8 cellular contexts compared by ENCODE assay signal in the genomic region with DNA sequence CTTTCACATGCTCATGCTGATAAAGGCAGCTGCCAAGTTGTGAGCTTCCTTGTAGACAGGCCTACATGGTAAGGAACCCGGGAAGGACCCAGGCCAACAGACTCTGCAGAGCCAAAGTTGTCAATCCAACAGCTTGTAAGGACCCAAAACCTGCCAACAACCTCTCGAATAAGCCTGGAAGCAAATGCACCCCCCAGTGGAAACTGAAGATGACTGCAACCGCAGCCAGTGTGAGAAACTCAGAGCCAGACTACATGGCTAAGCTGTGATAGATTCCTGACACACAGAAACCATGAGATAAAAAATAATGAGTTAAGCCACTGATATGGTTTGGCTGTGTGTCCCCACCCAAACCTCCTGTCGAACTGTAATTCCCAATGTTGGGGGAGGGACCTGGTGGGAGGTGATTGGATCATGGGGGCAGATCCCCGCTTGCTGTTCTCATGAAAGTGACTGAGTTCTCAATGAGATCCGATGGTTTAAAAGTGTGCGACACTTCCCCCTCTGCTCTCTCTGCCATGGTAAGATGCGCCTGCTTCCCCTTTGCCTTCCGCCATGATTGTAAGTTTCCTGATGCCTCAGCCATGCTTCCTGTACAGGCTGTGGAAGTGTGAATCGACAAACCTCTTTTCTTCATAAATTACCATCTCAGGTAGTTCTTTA. TPM values are rescaled to one million over a fixed set of nuclear protein-coding genes. Genes with fewer than 3 reads are reported as not detected.
A peak's percentile ranks its signal among the peaks of the same experiment; 100 is the strongest.
DNase-seq lines count a peak whose midpoint lies in the region; ATAC-seq and TF ChIP-seq lines count a peak whose summit lies in the region.

No MANE protein-coding gene starts in this region.

- no peaks in the 10 kb centered on the region for H3K4me1 ChIP-seq in ascending aorta

- intact Hi-C loops in ascending aorta (cut with DNase I): no loop called here

- no peak overlapping the region for H3K27ac ChIP-seq in ascending aorta

- no peaks in the 10 kb centered on the region for H3K27me3 ChIP-seq in ascending aorta

- no peak overlapping the region for H3K4me3 ChIP-seq in ascending aorta

- no peaks in the 10 kb centered on the region for H3K36me3 ChIP-seq in ascending aorta

- no peak for ATAC-seq in GM21447 (IDR thresholded peaks at IDR 0.05; ENCODE audit: unreplicated experiment)

- no peaks in the 10 kb centered on the region for H3K9me3 ChIP-seq in ascending aorta

- DNase-seq in DMS 273 treated with DMSO at 0.1 percent for 48 hours (lab: John Stamatoyannopoulos, UW) (peak; percentile 33), HT1080 (ENCODE audit: low read depth) (peak; percentile 51), UCSD-AML1 (lab: John Stamatoyannopoulos, UW; ENCODE audit: unreplicated experiment) (peak; percentile 56), left kidney (ENCODE audit: low read depth, low spot score) (peak; percentile 63), mesenteric fat pad (ENCODE audit: low spot score) (no peak), ascending aorta (ENCODE audit: low spot score in 2 of 2) (no peak), COLO829 (ENCODE audit: low spot score) (no peak)

- TF ChIP-seq CTCF in ascending aorta (IDR thresholded peaks at IDR 0.05): peak in 1 of 3 experiments; percentile 18

RNA-seq across cellular contexts. Expression of gene CLPSL2, which starts 18.8 kb away (rescaled TPM):
- total RNA-seq in HT1080 (2014; rRNA removed; shearing (Covaris generic)): not detected in 2 replicates
- not detected in 2 replicates for polyA plus RNA-seq in HT1080 (2015; cell fraction: cytosol; rRNA removed)
- polyA plus RNA-seq in HT1080 (2015; cell fraction: nucleus; rRNA removed): not detected in 2 replicates
- total RNA-seq in mesenteric fat pad: not detected
- not detected for total RNA-seq in ascending aorta

RNA-seq across cellular contexts. Expression of gene ARMC12, which starts 20.8 kb away (rescaled TPM):
- total RNA-seq in HT1080 (2014; rRNA removed; shearing (Covaris generic)): not detected in 2 replicates
- 0.07 and 0.10 TPM in 2 replicates for polyA plus RNA-seq in HT1080 (2015; cell fraction: cytosol; rRNA removed)
- 0.11 and 0.12 TPM in 2 replicates for polyA plus RNA-seq in HT1080 (2015; cell fraction: nucleus; rRNA removed)
- 0.58 TPM for total RNA-seq in mesenteric fat pad
- not detected for total RNA-seq in ascending aorta

RNA-seq across cellular contexts. Expression of gene CLPSL1, which starts 23.2 kb away (rescaled TPM):
- not detected in 2 replicates for total RNA-seq in HT1080 (2014; rRNA removed; shearing (Covaris generic))
- 0.17 TPM in 1 of 2 replicates, not detected in the other for polyA plus RNA-seq in HT1080 (2015; cell fraction: cytosol; rRNA removed)
- polyA plus RNA-seq in HT1080 (2015; cell fraction: nucleus; rRNA removed): not detected in 2 replicates
- total RNA-seq in mesenteric fat pad (not detected), ascending aorta (not detected)

RNA-seq across cellular contexts. Expression of gene CLPS, which starts 39.5 kb away (rescaled TPM):
- total RNA-seq in HT1080 (2014; rRNA removed; shearing (Covaris generic)): not detected in 2 replicates
- not detected in 2 replicates for polyA plus RNA-seq in HT1080 (2015; cell fraction: cytosol; rRNA removed)
- polyA plus RNA-seq in HT1080 (2015; cell fraction: nucleus; rRNA removed): not detected in 2 replicates
- total RNA-seq in mesenteric fat pad (3.5 TPM), ascending aorta (not detected)

RNA-seq across cellular contexts. Expression of gene LHFPL5, which starts 47.6 kb away (rescaled TPM):
- 0.70 TPM in 1 of 2 replicates, not detected in the other for total RNA-seq in HT1080 (2014; rRNA removed; shearing (Covaris generic))
- 0.03 TPM in 1 of 2 replicates, not detected in the other for polyA plus RNA-seq in HT1080 (2015; cell fraction: cytosol; rRNA removed)
- not detected in 2 replicates for polyA plus RNA-seq in HT1080 (2015; cell fraction: nucleus; rRNA removed)
- total RNA-seq in mesenteric fat pad: not detected
- not detected for total RNA-seq in ascending aorta

Comparison
In these comparisons a context has a peak if more than half of its experiments do, and no peak if none do; other contexts are left out.
1. DNase-seq: peak in DMS 273 treated with DMSO at 0.1 percent for 48 hours (single experiment), HT1080 (single experiment), UCSD-AML1 (single experiment) and left kidney (single experiment); none in mesenteric fat pad (single experiment), ascending aorta (0 of 2) and COLO829 (single experiment).